1 cellular context compared by ENCODE assay signal in genomic region chrX:83759872-83760271, GRCh38.
TF ChIP-seq lines count a peak whose summit lies in the region.

No MANE protein-coding gene starts in this region.

TF ChIP-seq in SK-N-SH, 30 proteins besides CTCF, POLR2A, EP300 and RAD21 (continued from another document):
- TF ChIP-seq PBX3 (IDR thresholded peaks at IDR 0.05), result no peak
